ENCODE assay signal across 26 cellular contexts in genomic region chrX:43756076-43756475, GRCh38.
DNase-seq lines count a peak whose midpoint lies in the region; ATAC-seq lines count a peak whose summit lies in the region.
"Had no signal": no experiment of that assay in that cellular context is flagged by ENCODE, and none has a peak within 500 bp of the region (broad histone marks: within the 10 kb centered on the region; RNA-seq: fewer than 3 reads in every experiment).

No MANE protein-coding gene starts in this region.

- in situ Hi-C loops in G401 (cut with HindIII; ENCODE audit: low sequenced_read_pairs) = no loop called here

- ATAC-seq in HG02981 (IDR thresholded peaks at IDR 0.05; ENCODE audit: unreplicated experiment) (no peak), GM18502 (IDR thresholded peaks at IDR 0.05; ENCODE audit: poor library complexity, unreplicated experiment) (no peak)
- ATAC-seq: A549; CD8-positive, alpha-beta T cell had no signal

- DNase-seq in G401 (ENCODE audit: low spot score) (peak; percentile 86), cerebellar cortex (ENCODE audit: low spot score) (peak; percentile 84), cerebellum (ENCODE audit: low spot score) (peak; percentile 50), dermis blood vessel endothelial cell (no peak)
- DNase-seq: 8988T; ACHN; AML-193; BE2C; Caco-2; Calu3; CD4-positive, alpha-beta memory T cell; CD4-positive, alpha-beta T cell; CD4-positive, CD25-positive, alpha-beta regulatory T cell; CD8-positive, alpha-beta memory T cell; CD8-positive, alpha-beta T cell; COR-L47; DMS 273 treated with DMSO at 0.1 percent for 48 hours; DMS153; DMS53; DMS79; DMS79 treated with DMSO at 0.1 percent for 48 hours; DND-41; EL had no signal
